ENCODE assay signal across 8 cellular contexts in the genomic region with DNA sequence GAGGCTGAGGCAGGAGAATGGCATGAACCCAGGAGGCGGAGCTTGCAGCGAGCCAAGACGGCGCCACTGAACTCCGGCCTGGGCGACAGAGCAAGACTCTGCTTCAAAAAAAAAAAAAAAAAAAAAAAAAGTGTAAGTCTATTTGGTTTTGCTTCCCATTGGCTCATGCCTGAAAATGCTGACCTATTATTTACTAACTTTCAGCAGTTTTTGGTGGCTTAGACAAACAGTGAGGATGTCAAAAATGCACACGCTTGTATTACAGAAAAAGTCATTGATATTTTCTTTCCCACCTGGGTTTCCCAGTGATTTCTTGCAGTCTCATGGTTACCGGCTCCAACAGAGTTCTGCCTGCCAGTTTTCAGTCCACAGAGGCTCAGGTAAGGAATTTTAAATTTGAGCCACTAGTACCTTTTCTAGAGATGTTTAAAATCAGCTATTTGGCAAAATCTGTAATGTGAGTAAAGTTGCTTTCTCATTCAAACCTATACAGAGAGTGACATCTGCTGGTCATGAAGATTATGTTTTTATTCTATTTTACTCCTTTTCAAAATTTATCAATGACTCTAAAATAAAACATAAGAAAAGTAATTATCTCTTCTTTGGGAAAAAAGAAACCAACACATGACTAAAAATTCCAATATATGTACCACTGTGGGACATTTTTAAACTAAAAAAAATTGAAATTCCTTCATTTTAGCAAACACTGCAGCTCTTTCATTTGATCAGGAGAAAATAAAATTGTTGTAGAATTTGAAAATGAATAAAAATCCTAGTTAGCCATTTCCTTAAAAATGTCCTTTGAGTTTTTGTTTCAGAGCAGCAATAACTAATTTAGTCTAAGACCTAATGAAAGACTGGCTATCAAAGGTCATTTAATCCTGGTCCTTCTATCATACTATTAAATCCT. TPM values are rescaled to one million over a fixed set of nuclear protein-coding genes. Genes with fewer than 3 reads are reported as not detected.
DNase-seq lines count a peak whose midpoint lies in the region; ATAC-seq and TF ChIP-seq lines count a peak whose summit lies in the region.

No MANE protein-coding gene starts in this region.

- peak; percentile 39 for TF ChIP-seq CTCF in cardiac fibroblast (IDR thresholded peaks at IDR 0.05; ENCODE audit: low read depth, low read length)
- peak; percentile 76 for TF ChIP-seq CTCF in neural cell (IDR thresholded peaks at IDR 0.05; ENCODE audit: poor library complexity, severe bottlenecking)

- peaks cover 3% of the 10 kb centered on the region for H3K79me2 ChIP-seq in neural cell (replicated peaks; ENCODE audit: insufficient read depth, low read length)

- TF ChIP-seq RAD21 in neural cell (conservative IDR thresholded peaks at IDR 0.05), result peak; percentile 76

- no peaks in the 10 kb centered on the region for H4K20me1 ChIP-seq in neural cell (ENCODE audit: insufficient read depth)

- ATAC-seq in GM18511 (IDR thresholded peaks at IDR 0.05; ENCODE audit: unreplicated experiment), result no peak
- ATAC-seq in stimulated activated effector memory CD8-positive, alpha-beta T cell treated with anti-CD3 and anti-CD28 coated beads, Interleukin-12 subunit alpha, Interleukin-12 subunit beta, amount 100 ng/mL, for 72 hours, result no peak

- no peaks in the 10 kb centered on the region for H3K4me1 Mint-ChIP-seq in stimulated activated effector memory CD8-positive, alpha-beta T cell treated with anti-CD3 and anti-CD28 coated beads, Interleukin-12 subunit alpha, Interleukin-12 subunit beta, amount 100 ng/mL, for 72 hours

- H3K27ac ChIP-seq in neural cell (ENCODE audit: low read length), result no peak overlapping the region

- H3K4me3 ChIP-seq in cardiac fibroblast (replicated peaks in 1 of 2; ENCODE audit: low read depth in 2 of 2, low read length in 2 of 2) (no peak overlapping the region), neural cell (ENCODE audit: low read length) (no peak overlapping the region)

- peaks cover 8% of the 10 kb centered on the region for H3K9me3 Mint-ChIP-seq in stimulated activated effector memory CD8-positive, alpha-beta T cell treated with anti-CD3 and anti-CD28 coated beads, Interleukin-12 subunit alpha, Interleukin-12 subunit beta, amount 100 ng/mL, for 72 hours

- no peaks in the 10 kb centered on the region for H3K27me3 ChIP-seq in neural cell (ENCODE audit: insufficient read depth, low read depth, low read length)

- no peak overlapping the region for H3K4me2 ChIP-seq in neural cell (ENCODE audit: low read length)

- no peak overlapping the region for H3K27ac Mint-ChIP-seq in stimulated activated effector memory CD8-positive, alpha-beta T cell treated with anti-CD3 and anti-CD28 coated beads, Interleukin-12 subunit alpha, Interleukin-12 subunit beta, amount 100 ng/mL, for 72 hours

- peak; percentile 59 for DNase-seq in ELR (ENCODE audit: low read depth)
- DNase-seq in LHCN-M2 (ENCODE audit: low read depth), result peak; percentile 30
- DNase-seq in cardiac fibroblast (ENCODE audit: low read depth in 2 of 2), result peak; percentile 46 to 50
- no peak for DNase-seq in activated CD4-positive, alpha-beta T cell treated with anti-CD3 and anti-CD28 coated beads, Interleukin-2, amount 50 U/mL, for 48 hours
- no peak for DNase-seq in GM19240 (ENCODE audit: insufficient read length, low spot score)
- DNase-seq in stimulated activated effector memory CD8-positive, alpha-beta T cell treated with anti-CD3 and anti-CD28 coated beads, Interleukin-12 subunit alpha, Interleukin-12 subunit beta, amount 100 ng/mL, for 72 hours (ENCODE audit: low spot score in 2 of 2), result no peak

- H3K9me3 ChIP-seq in neural cell (ENCODE audit: low read length), result peaks cover 5% of the 10 kb centered on the region

- TF ChIP-seq EP300 in neural cell (conservative IDR thresholded peaks at IDR 0.05; ENCODE audit: poor library complexity, severe bottlenecking), result no peak

- H3K36me3 ChIP-seq in neural cell (ENCODE audit: insufficient read depth, low read length), result no peaks in the 10 kb centered on the region

- H3F3A ChIP-seq in neural cell (ENCODE audit: insufficient read depth, low read length, poor library complexity, severe bottlenecking), result no peaks in the 10 kb centered on the region

- no peak overlapping the region for H2AFZ ChIP-seq in neural cell (ENCODE audit: low read depth, low read length)

- H3K9me2 ChIP-seq in neural cell (ENCODE audit: insufficient read depth, low read length), result no peaks in the 10 kb centered on the region

- H3K36me3 Mint-ChIP-seq in stimulated activated effector memory CD8-positive, alpha-beta T cell treated with anti-CD3 and anti-CD28 coated beads, Interleukin-12 subunit alpha, Interleukin-12 subunit beta, amount 100 ng/mL, for 72 hours, result no peaks in the 10 kb centered on the region

- H3K4me3 Mint-ChIP-seq in stimulated activated effector memory CD8-positive, alpha-beta T cell treated with anti-CD3 and anti-CD28 coated beads, Interleukin-12 subunit alpha, Interleukin-12 subunit beta, amount 100 ng/mL, for 72 hours, result no peak overlapping the region

- no peak overlapping the region for H3K9ac ChIP-seq in neural cell (ENCODE audit: low read length)

TF ChIP-seq in neural cell, 6 proteins besides CTCF, POLR2A, EP300 and RAD21:
- no peak for TF ChIP-seq TAF1 (IDR thresholded peaks at IDR 0.05; ENCODE audit: low read depth)
- peak; percentile 81 for TF ChIP-seq SMC3 (conservative IDR thresholded peaks at IDR 0.05; ENCODE audit: poor library complexity)
- TF ChIP-seq, protein P1, sequence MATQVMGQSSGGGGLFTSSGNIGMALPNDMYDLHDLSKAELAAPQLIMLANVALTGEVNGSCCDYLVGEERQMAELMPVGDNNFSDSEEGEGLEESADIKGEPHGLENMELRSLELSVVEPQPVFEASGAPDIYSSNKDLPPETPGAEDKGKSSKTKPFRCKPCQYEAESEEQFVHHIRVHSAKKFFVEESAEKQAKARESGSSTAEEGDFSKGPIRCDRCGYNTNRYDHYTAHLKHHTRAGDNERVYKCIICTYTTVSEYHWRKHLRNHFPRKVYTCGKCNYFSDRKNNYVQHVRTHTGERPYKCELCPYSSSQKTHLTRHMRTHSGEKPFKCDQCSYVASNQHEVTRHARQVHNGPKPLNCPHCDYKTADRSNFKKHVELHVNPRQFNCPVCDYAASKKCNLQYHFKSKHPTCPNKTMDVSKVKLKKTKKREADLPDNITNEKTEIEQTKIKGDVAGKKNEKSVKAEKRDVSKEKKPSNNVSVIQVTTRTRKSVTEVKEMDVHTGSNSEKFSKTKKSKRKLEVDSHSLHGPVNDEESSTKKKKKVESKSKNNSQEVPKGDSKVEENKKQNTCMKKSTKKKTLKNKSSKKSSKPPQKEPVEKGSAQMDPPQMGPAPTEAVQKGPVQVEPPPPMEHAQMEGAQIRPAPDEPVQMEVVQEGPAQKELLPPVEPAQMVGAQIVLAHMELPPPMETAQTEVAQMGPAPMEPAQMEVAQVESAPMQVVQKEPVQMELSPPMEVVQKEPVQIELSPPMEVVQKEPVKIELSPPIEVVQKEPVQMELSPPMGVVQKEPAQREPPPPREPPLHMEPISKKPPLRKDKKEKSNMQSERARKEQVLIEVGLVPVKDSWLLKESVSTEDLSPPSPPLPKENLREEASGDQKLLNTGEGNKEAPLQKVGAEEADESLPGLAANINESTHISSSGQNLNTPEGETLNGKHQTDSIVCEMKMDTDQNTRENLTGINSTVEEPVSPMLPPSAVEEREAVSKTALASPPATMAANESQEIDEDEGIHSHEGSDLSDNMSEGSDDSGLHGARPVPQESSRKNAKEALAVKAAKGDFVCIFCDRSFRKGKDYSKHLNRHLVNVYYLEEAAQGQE (IDR thresholded peaks at IDR 0.05; ENCODE audit: borderline replicate concordance), result no peak
- TF ChIP-seq MXI1 (conservative IDR thresholded peaks at IDR 0.05; ENCODE audit: poor library complexity, severe bottlenecking), result no peak
- TF ChIP-seq POLR2AphosphoS5 (IDR thresholded peaks at IDR 0.05), result no peak
TF ChIP-seq in neural cell: peak in this region for 1.

RNA-seq across cellular contexts. Expression of a gene that starts 8.8 kb away (rescaled TPM):
- 5.6 and 6.1 TPM in 2 replicates for total RNA-seq in LHCN-M2 (2014; rRNA removed)
- polyA plus RNA-seq in LHCN-M2 (2012), result 1.5 TPM
- 21.6 and 22.6 TPM in 2 replicates for polyA plus RNA-seq in neural cell
- polyA minus RNA-seq in neural cell, result 31.9 and 34.0 TPM in 2 replicates

RNA-seq across cellular contexts. Expression of a gene that starts 20.6 kb away (rescaled TPM):
- total RNA-seq in LHCN-M2 (2014; rRNA removed), result 2.4 and 2.5 TPM in 2 replicates
- polyA plus RNA-seq in LHCN-M2 (2012), result 4.8 TPM
- polyA plus RNA-seq in neural cell, result 0.09 TPM in 1 of 2 replicates, not detected in the other
- not detected in 2 replicates for polyA minus RNA-seq in neural cell

RNA-seq across cellular contexts. Expression of a gene that starts 27.8 kb away (rescaled TPM):
- total RNA-seq in LHCN-M2 (2014; rRNA removed), result 44.5 and 56.9 TPM in 2 replicates
- polyA plus RNA-seq in LHCN-M2 (2012), result 32.2 TPM
- polyA plus RNA-seq in neural cell, result 77.9 and 82.2 TPM in 2 replicates
- polyA minus RNA-seq in neural cell, result 89.6 and 110 TPM in 2 replicates

RNA-seq across cellular contexts. Expression of a gene that starts 30.6 kb away (rescaled TPM):
- 235 and 291 TPM in 2 replicates for total RNA-seq in LHCN-M2 (2014; rRNA removed)
- 188 TPM for polyA plus RNA-seq in LHCN-M2 (2012)
- 42.6 and 43.2 TPM in 2 replicates for polyA plus RNA-seq in neural cell
- 16.2 and 20.7 TPM in 2 replicates for polyA minus RNA-seq in neural cell

Comparison
In these comparisons a context has a peak if more than half of its experiments do, and no peak if none do; other contexts are left out.
1. DNase-seq: peak in ELR (single experiment), LHCN-M2 (single experiment) and cardiac fibroblast (2 of 2); none in activated CD4-positive, alpha-beta T cell treated with anti-CD3 and anti-CD28 coated beads, Interleukin-2, amount 50 U/mL, for 48 hours (0 of 2), GM19240 (single experiment) and stimulated activated effector memory CD8-positive, alpha-beta T cell treated with anti-CD3 and anti-CD28 coated beads, Interleukin-12 subunit alpha, Interleukin-12 subunit beta, amount 100 ng/mL, for 72 hours (0 of 2).